ENCODE assay signal across 7 cellular contexts in the genomic region with DNA sequence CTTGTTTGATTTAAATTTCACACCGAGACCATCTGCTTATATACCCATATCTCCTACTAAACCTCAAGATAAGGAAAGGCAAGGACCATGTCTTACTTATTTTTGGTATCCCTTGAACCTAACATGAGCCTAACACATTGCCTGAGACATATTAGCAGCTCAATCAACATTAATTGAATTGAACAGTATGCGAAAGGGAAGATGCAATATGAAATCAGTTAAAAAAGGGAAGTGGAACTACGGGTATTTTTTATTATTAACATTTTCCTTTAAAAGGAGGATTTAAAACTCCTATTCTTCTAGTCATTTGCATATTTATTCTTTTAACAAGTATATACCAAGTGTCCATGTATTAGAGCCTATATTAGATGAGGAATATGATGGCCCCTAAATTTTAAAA.
DNase-seq lines count a peak whose midpoint lies in the region; ATAC-seq and TF ChIP-seq lines count a peak whose summit lies in the region.

No MANE protein-coding gene starts in this region.

- H3K9me3 ChIP-seq in osteoblast (ENCODE audit: low read depth, low read length), result no peaks in the 10 kb centered on the region

- H3K9ac ChIP-seq in mesendoderm (ENCODE audit: low read length), result no peak overlapping the region

- no peak overlapping the region for H4K8ac ChIP-seq in mesendoderm (ENCODE audit: low read depth, low read length)

- no peaks in the 10 kb centered on the region for H3K27me3 ChIP-seq in mesendoderm (ENCODE audit: insufficient read depth, low read length, poor library complexity)
- no peaks in the 10 kb centered on the region for H3K27me3 ChIP-seq in osteoblast (ENCODE audit: insufficient read depth, low read length)

- no peak overlapping the region for H4K5ac ChIP-seq in mesendoderm (ENCODE audit: low read length)

- no peaks in the 10 kb centered on the region for H3K36me3 ChIP-seq in mesendoderm (ENCODE audit: control insufficient read depth, insufficient read depth, low read length)
- no peaks in the 10 kb centered on the region for H3K36me3 ChIP-seq in osteoblast (ENCODE audit: insufficient read depth, low read length)

- no CpG with 5 or more reads among the region's 3 CpGs for WGBS in mesendoderm (ENCODE audit: extremely low coverage, insufficient coverage, low lambda C conversion rate)

- no peak overlapping the region for H3K23ac ChIP-seq in mesendoderm (ENCODE audit: low read length)

- H3K4me1 ChIP-seq in mesendoderm (ENCODE audit: control insufficient read depth, low read depth, low read length) (no peaks in the 10 kb centered on the region), osteoblast (ENCODE audit: insufficient read depth, low read length) (peaks cover 16% of the 10 kb centered on the region)

- H2BK15ac ChIP-seq in mesendoderm (replicated peaks; ENCODE audit: low read depth), result no peak overlapping the region

- no peak overlapping the region for H3K18ac ChIP-seq in mesendoderm (ENCODE audit: low read length)

- no peak overlapping the region for H2AFZ ChIP-seq in osteoblast (ENCODE audit: low read length)

- no peak overlapping the region for H3K4me2 ChIP-seq in mesendoderm (ENCODE audit: low read length)
- H3K4me2 ChIP-seq in osteoblast (ENCODE audit: insufficient read depth, low read length), result no peak overlapping the region

- H3K4me3 ChIP-seq in mesendoderm (ENCODE audit: low read length), result no peak overlapping the region
- H3K4me3 ChIP-seq in osteoblast (ENCODE audit: insufficient read depth, low read length), result no peak overlapping the region

- H4K20me1 ChIP-seq in osteoblast (ENCODE audit: insufficient read depth, low read length), result peaks cover 26% of the 10 kb centered on the region

- no peaks in the 10 kb centered on the region for H3K79me1 ChIP-seq in mesendoderm (ENCODE audit: low read length)

- ATAC-seq in GM19328 (IDR thresholded peaks at IDR 0.05; ENCODE audit: unreplicated experiment) (peak; percentile 25), HG02588 (IDR thresholded peaks at IDR 0.05; ENCODE audit: unreplicated experiment) (peak; percentile 19), HG03558 (IDR thresholded peaks at IDR 0.05; ENCODE audit: extremely low read depth, unreplicated experiment) (peak; percentile 10)

- no peak overlapping the region for H2AK5ac ChIP-seq in mesendoderm (ENCODE audit: low read length)

- no peak overlapping the region for H3K56ac ChIP-seq in mesendoderm (ENCODE audit: low read length)

- peak; percentile 44 for DNase-seq in mesendoderm
- no peak for DNase-seq in NCI-H1436 (lab: John Stamatoyannopoulos, UW)
- no peak for DNase-seq in NCI-H2196 treated with DMSO at 0.1 percent for 48 hours (lab: John Stamatoyannopoulos, UW; ENCODE audit: unreplicated experiment)
- DNase-seq in osteoblast (ENCODE audit: insufficient read length, low spot score, missing footprints), result no peak

- H2BK120ac ChIP-seq in mesendoderm (ENCODE audit: low read depth, low read length), result no peak overlapping the region

- H3K79me2 ChIP-seq in mesendoderm (ENCODE audit: control insufficient read depth, insufficient read depth, low read length) (no peaks in the 10 kb centered on the region), osteoblast (ENCODE audit: insufficient read depth, low read length) (peaks cover 70% of the 10 kb centered on the region)

- no peak overlapping the region for H2BK5ac ChIP-seq in mesendoderm (ENCODE audit: low read length)

- H3K4ac ChIP-seq in mesendoderm (ENCODE audit: low read depth, low read length), result no peak overlapping the region

- no peak for TF ChIP-seq CTCF in osteoblast (IDR thresholded peaks at IDR 0.05; ENCODE audit: extremely low read depth, low read depth, low read length)

- H3K27ac ChIP-seq in mesendoderm (ENCODE audit: low read depth, low read length), result no peak overlapping the region
- H3K27ac ChIP-seq in osteoblast (ENCODE audit: low read depth, low read length), result no peak overlapping the region
